3 cellular contexts compared by ENCODE assay signal in genomic region chr2:130233066-130233465, GRCh38. TPM values are rescaled to one million over a fixed set of nuclear protein-coding genes. Genes with fewer than 3 reads are reported as not detected.
"Had no signal": no experiment of that assay in that cellular context is flagged by ENCODE, and none has a peak within 500 bp of the region (broad histone marks: within the 10 kb centered on the region; RNA-seq: fewer than 3 reads in every experiment).

No MANE protein-coding gene starts in this region.

RNA-seq across cellular contexts. Expression of gene TUBA3E, which starts 34.8 kb away (rescaled TPM):
- total RNA-seq: HepG2, HT-29, IMR-90 had no signal
